Comparison of ENCODE assay signal across 12 cellular contexts in genomic region chr16:57530531-57531252, GRCh38. TPM values are rescaled to one million over a fixed set of nuclear protein-coding genes. Genes with fewer than 3 reads are reported as not detected.
A peak's percentile ranks its signal among the peaks of the same experiment; 100 is the strongest.
DNase-seq lines count a peak whose midpoint lies in the region; ATAC-seq and TF ChIP-seq lines count a peak whose summit lies in the region.
"Had no signal": no experiment of that assay in that cellular context is flagged by ENCODE, and none has a peak within 500 bp of the region (broad histone marks: within the 10 kb centered on the region; RNA-seq: fewer than 3 reads in every experiment).

No MANE protein-coding gene starts in this region.

- DNase-seq in AG08396 (ENCODE audit: low spot score) (peak; percentile 3), GM13976 (ENCODE audit: low spot score) (peak; percentile 31), natural killer cell (no peak), NCI-H1436 treated with DMSO at 0.1 percent for 48 hours (lab: John Stamatoyannopoulos, UW) (no peak), NCI-H2081 (lab: John Stamatoyannopoulos, UW) (no peak)
- peak; percentile 13 for DNase-seq in activated naive CD8-positive, alpha-beta T cell treated with anti-CD3 and anti-CD28 coated beads, Interleukin-2, amount 50 U/mL, for 24 hours
- DNase-seq in central memory CD4-positive, alpha-beta T cell, result no peak
- DNase-seq: DMS79, NCI-H2081 treated with DMSO at 0.1 percent for 48 hours had no signal

- no peaks in the 10 kb centered on the region for H3K9me3 Mint-ChIP-seq in activated naive CD8-positive, alpha-beta T cell treated with anti-CD3 and anti-CD28 coated beads, Interleukin-2, amount 50 U/mL, for 24 hours
- no peaks in the 10 kb centered on the region for H3K9me3 Mint-ChIP-seq in natural killer cell

- H3K36me3 Mint-ChIP-seq in activated naive CD8-positive, alpha-beta T cell treated with anti-CD3 and anti-CD28 coated beads, Interleukin-2, amount 50 U/mL, for 24 hours (ENCODE audit: low read depth), result peaks cover 5% of the 10 kb centered on the region
- no peaks in the 10 kb centered on the region for H3K36me3 Mint-ChIP-seq in natural killer cell

- intact Hi-C loops in natural killer cell (cut with micrococcal nuclease), result loop anchor here (5.0 kb wide), 3 partner anchors 62 to 228 kb away; no protein-coding TSS in a partner anchor

- no peaks in the 10 kb centered on the region for H3K27me3 Mint-ChIP-seq in activated naive CD8-positive, alpha-beta T cell treated with anti-CD3 and anti-CD28 coated beads, Interleukin-2, amount 50 U/mL, for 24 hours
- H3K27me3 Mint-ChIP-seq in natural killer cell (ENCODE audit: low read depth in 2 of 2), result no peaks in the 10 kb centered on the region

- H3K27ac Mint-ChIP-seq in activated naive CD8-positive, alpha-beta T cell treated with anti-CD3 and anti-CD28 coated beads, Interleukin-2, amount 50 U/mL, for 24 hours, result peak overlapping the region; percentile 90
- peak overlapping the region; percentile 99 for H3K27ac Mint-ChIP-seq in natural killer cell

- TF ChIP-seq CTCF in GM13976 (IDR thresholded peaks at IDR 0.05; ENCODE audit: borderline replicate concordance, control extremely low read depth, extremely low read depth, insufficient read depth, missing control alignments), result no peak
- TF ChIP-seq CTCF in natural killer cell (IDR thresholded peaks at IDR 0.05), result no peak

- H3K4me1 Mint-ChIP-seq in activated naive CD8-positive, alpha-beta T cell treated with anti-CD3 and anti-CD28 coated beads, Interleukin-2, amount 50 U/mL, for 24 hours, result peaks cover 63% of the 10 kb centered on the region
- H3K4me1 Mint-ChIP-seq in natural killer cell, result peaks cover 59 to 65% of the 10 kb centered on the region in 2 donors

- in situ Hi-C loops in GM13976 (cut with MboI; ENCODE audit: low sequenced_read_pairs, unreplicated experiment), result no loop called here

- H3K4me3 Mint-ChIP-seq in activated naive CD8-positive, alpha-beta T cell treated with anti-CD3 and anti-CD28 coated beads, Interleukin-2, amount 50 U/mL, for 24 hours, result peak overlapping the region; percentile 64
- peak overlapping the region; percentile 92 for H3K4me3 Mint-ChIP-seq in natural killer cell

- no peak for ATAC-seq in activated naive CD8-positive, alpha-beta T cell treated with anti-CD3 and anti-CD28 coated beads, Interleukin-2, amount 50 U/mL, for 24 hours
- ATAC-seq in natural killer cell (peak in 1 of 3 donors; percentile 14), GM19023 (IDR thresholded peaks at IDR 0.05; ENCODE audit: unreplicated experiment) (no peak)

RNA-seq across cellular contexts. Expression of gene CCDC102A, which starts 5.7 kb away (rescaled TPM):
- total RNA-seq in natural killer cell, result 10 to 100 TPM; 15.5 to 24.4 (median 17.1) TPM

RNA-seq across cellular contexts. Expression of gene ADGRG5, which starts 11.8 kb away (rescaled TPM):
- 100 to 1,000 TPM in 1 of 3 donors, 10 to 100 TPM in 2; 83.2 to 118 (median 94.5) TPM for total RNA-seq in natural killer cell
- total RNA-seq: bronchial epithelial cell, renal cortical epithelial cell had no signal

RNA-seq across cellular contexts. Expression of gene DOK4, which starts 44.4 kb away (rescaled TPM):
- total RNA-seq in natural killer cell, result 1 to 10 TPM in 2 of 3 donors, under 1 TPM in 1; 0.75 to 2.5 (median 1.5) TPM

Comparison
In these comparisons a context has a peak if more than half of its experiments do, and no peak if none do; other contexts are left out.
1. DNase-seq: peak in AG08396 (single experiment), GM13976 (single experiment) and activated naive CD8-positive, alpha-beta T cell treated with anti-CD3 and anti-CD28 coated beads, Interleukin-2, amount 50 U/mL, for 24 hours (single experiment); none in natural killer cell (single experiment), NCI-H1436 treated with DMSO at 0.1 percent for 48 hours (single experiment), NCI-H2081 (0 of 2) and central memory CD4-positive, alpha-beta T cell (single experiment).